14 cellular contexts compared by ENCODE assay signal in genomic region chr6:144262470-144263369, GRCh38. TPM values are rescaled to one million over a fixed set of nuclear protein-coding genes. Genes with fewer than 3 reads are reported as not detected.
DNase-seq lines count a peak whose midpoint lies in the region; ATAC-seq and TF ChIP-seq lines count a peak whose summit lies in the region.
"Had no signal": no experiment of that assay in that cellular context is flagged by ENCODE, and none has a peak within 500 bp of the region (broad histone marks: within the 10 kb centered on the region; RNA-seq: fewer than 3 reads in every experiment).

No MANE protein-coding gene starts in this region.

- H3K36me3 Mint-ChIP-seq in T-helper 17 cell (ENCODE audit: low read depth), result no peaks in the 10 kb centered on the region

- H3K9me3 ChIP-seq in liver (ENCODE audit: control insufficient read depth in 4 of 4, low read length in 3 of 4) (peaks cover 0 to 5% (median 0%) of the 10 kb centered on the region in 4 donors), SJCRH30 (replicated peaks) (no peaks in the 10 kb centered on the region), T-helper 17 cell (ENCODE audit: control insufficient read depth, low read length, poor library complexity, severe bottlenecking) (no peaks in the 10 kb centered on the region)
- H3K9me3 ChIP-seq: breast epithelium, suprapubic skin had no signal

- no peak overlapping the region for H3K4me3 ChIP-seq in liver (ENCODE audit: low read depth in 1 of 3, low read length in 3 of 3)
- H3K4me3 ChIP-seq in SJCRH30, result no peak overlapping the region
- H3K4me3 ChIP-seq: breast epithelium, spleen, suprapubic skin had no signal

- no peak for TF ChIP-seq CTCF in liver (IDR thresholded peaks at IDR 0.05; ENCODE audit: low read depth, low read length, missing input control)

- peak; percentile 23 for DNase-seq in activated CD8-positive, alpha-beta memory T cell treated with anti-CD3 and anti-CD28 coated beads, Interleukin-2, amount 50 U/mL, for 4 hours
- DNase-seq in activated CD8-positive, alpha-beta memory T cell treated with anti-CD3 and anti-CD28 coated beads for 24 hours, result no peak
- peak; percentile 8 for DNase-seq in KBM-7
- peak; percentile 28 to 32 for DNase-seq in activated CD4-positive, alpha-beta T cell treated with anti-CD3 and anti-CD28 coated beads, Interleukin-2, amount 50 U/mL, for 4 hours
- no peak for DNase-seq in SJCRH30
- no peak for DNase-seq in T-helper 17 cell
- DNase-seq: ACHN, COR-L47, MM.1S, spleen had no signal

- in situ Hi-C loops in KBM-7 (cut with MboI; ENCODE audit: low pct_unique_long_range_greater_than_20kb, low sequenced_read_pairs), result no loop called here

- H3K27me3 ChIP-seq in liver (ENCODE audit: control insufficient read depth in 4 of 4, insufficient read depth in 4 of 4, low read length in 3 of 4), result no peaks in the 10 kb centered on the region
- no peaks in the 10 kb centered on the region for H3K27me3 ChIP-seq in SJCRH30
- H3K27me3 ChIP-seq: breast epithelium, spleen, suprapubic skin had no signal

- peaks cover 2% of the 10 kb centered on the region for H3K27me3 Mint-ChIP-seq in T-helper 17 cell

- peaks cover 0 to 20% (median 15%) of the 10 kb centered on the region in 4 donors for H3K4me1 ChIP-seq in liver (ENCODE audit: control insufficient read depth in 4 of 4, insufficient read depth in 4 of 4, low read length in 3 of 4)
- H3K4me1 ChIP-seq in SJCRH30, result peaks cover 44% of the 10 kb centered on the region

- no peak overlapping the region for H3K27ac Mint-ChIP-seq in T-helper 17 cell

- ATAC-seq in GM19351 (IDR thresholded peaks at IDR 0.05; ENCODE audit: unreplicated experiment) (no peak), T-helper 17 cell (no peak)

- 92% methylated on average over 10 of the region's 10 CpGs for WGBS in liver

- peak; percentile 51 to 54 for TF ChIP-seq RAD21 in liver (IDR thresholded peaks at IDR 0.05)

- peaks cover 2% of the 10 kb centered on the region for H3K4me1 Mint-ChIP-seq in T-helper 17 cell

- H3K27ac ChIP-seq in liver (ENCODE audit: low read depth in 1 of 2, low read length in 2 of 2) (no peak overlapping the region), SJCRH30 (no peak overlapping the region)
- H3K27ac ChIP-seq: breast epithelium, suprapubic skin had no signal

- H3K36me3 ChIP-seq in liver (ENCODE audit: control insufficient read depth in 4 of 4, insufficient read depth in 3 of 4, low read depth in 1 of 4, low read length in 3 of 4) (no peaks in the 10 kb centered on the region), SJCRH30 (no peaks in the 10 kb centered on the region)
- H3K36me3 ChIP-seq: breast epithelium, spleen, suprapubic skin had no signal

- no peak overlapping the region for H3K9ac ChIP-seq in liver (ENCODE audit: low read depth in 1 of 2, low read length in 2 of 2)

- no peak overlapping the region for H3K4me3 Mint-ChIP-seq in T-helper 17 cell

TF ChIP-seq in liver, 16 proteins besides CTCF, POLR2A, EP300 and RAD21:
- no peak for TF ChIP-seq ZBTB33 (IDR thresholded peaks at IDR 0.05)
- no peak for TF ChIP-seq TAF1 (conservative IDR thresholded peaks at IDR 0.05)
- no peak for TF ChIP-seq FOXA2 (IDR thresholded peaks at IDR 0.05)
- no peak for TF ChIP-seq FOXA1 (IDR thresholded peaks at IDR 0.05)
- TF ChIP-seq ATF3 (IDR thresholded peaks at IDR 0.05), result no peak

RNA-seq across cellular contexts. Expression of gene UTRN, which starts 22.4 kb away (rescaled TPM):
- total RNA-seq in liver, result 10 to 100 TPM; 80.5 to 83.7 TPM
- 10 to 100 TPM in 1 of 2 donors, 1 to 10 TPM in 1; 6.9 to 14.6 TPM for polyA plus RNA-seq in liver
- total RNA-seq in SJCRH30 (2014; rRNA removed; shearing (Covaris generic)), result 67.8 and 74.7 TPM in 2 replicates
- 100 to 1,000 TPM; 207 to 232 TPM for total RNA-seq in T-helper 17 cell

Comparison
In these comparisons a context has a peak if more than half of its experiments do, and no peak if none do; other contexts are left out.
1. DNase-seq: peak in activated CD8-positive, alpha-beta memory T cell treated with anti-CD3 and anti-CD28 coated beads, Interleukin-2, amount 50 U/mL, for 4 hours (single experiment), KBM-7 (single experiment) and activated CD4-positive, alpha-beta T cell treated with anti-CD3 and anti-CD28 coated beads, Interleukin-2, amount 50 U/mL, for 4 hours (2 of 2); none in activated CD8-positive, alpha-beta memory T cell treated with anti-CD3 and anti-CD28 coated beads for 24 hours (single experiment), SJCRH30 (0 of 2) and T-helper 17 cell (0 of 3).